In the genomic region with DNA sequence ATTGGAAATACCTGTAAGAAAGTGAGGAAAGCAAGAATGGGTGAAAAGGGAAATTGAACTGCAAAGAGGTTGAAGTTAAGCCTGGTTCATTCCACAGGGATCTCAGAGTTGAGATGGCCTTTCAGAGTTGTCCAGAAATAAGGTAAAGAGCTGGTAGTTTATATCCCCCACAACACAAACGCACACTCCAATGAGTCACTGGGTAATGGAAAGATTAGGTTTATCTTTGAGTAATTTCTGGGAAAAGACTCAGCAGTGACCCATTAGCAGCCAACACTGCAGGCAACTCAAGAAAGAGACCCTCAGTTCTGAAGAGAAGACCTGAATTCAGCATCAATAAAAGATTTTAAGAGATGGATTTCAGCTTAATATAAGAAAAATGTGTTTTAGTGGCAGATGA, we compare ENCODE assay signal across 29 cellular contexts.
DNase-seq lines count a peak whose midpoint lies in the region; ATAC-seq and TF ChIP-seq lines count a peak whose summit lies in the region.
"Had no signal": no experiment of that assay in that cellular context is flagged by ENCODE, and none has a peak within 500 bp of the region (broad histone marks: within the 10 kb centered on the region; RNA-seq: fewer than 3 reads in every experiment).

No MANE protein-coding gene starts in this region.

- H3K27me3 Mint-ChIP-seq in MCF 10A (ENCODE audit: insufficient read depth, unreplicated experiment) = no peaks in the 10 kb centered on the region
- peaks cover 13% of the 10 kb centered on the region for H3K27me3 Mint-ChIP-seq in activated T-helper 2 cell treated with anti-CD3 and anti-CD28 coated beads, Interferon-gamma antibody, Interleukin-2, Interleukin-4, amounts not matched to agents 10 μg/mL and 5 μg/mL and 100 μg/mL, durations not matched to agents 14 hours and 24 hours and 36 hours (ENCODE audit: low read depth)
- H3K27me3 Mint-ChIP-seq: activated T-cell treated with anti-CD3 and anti-CD28 coated beads, Interleukin-2, amount 50 U/mL, for 24 hours; stimulated activated memory B cell treated with anti-CD40 and anti-IgM and Interleukin-4, amounts not matched to agents 10 μg/mL and 1 μg/mL and 100 μg/mL, for 72 hours had no signal

- CTCF ChIA-PET in mammary epithelial cell (lab: Charles Lee; ENCODE audit: low non-redundant PET) (interaction anchor here (1.0 kb wide), 1 partner anchor 298 kb away, joined by 7 read pairs; no protein-coding TSS in a partner anchor), MCF 10A (lab: Yijun Ruan, JAX) (interaction anchor here (0.7 to 3.9 kb wide), 3 partner anchors 11 to 311 kb away, joined by 3 to 22 read pairs (median 3); no protein-coding TSS in a partner anchor)

- no peaks in the 10 kb centered on the region for H3K36me3 Mint-ChIP-seq in MCF 10A (ENCODE audit: insufficient read depth, unreplicated experiment)
- H3K36me3 Mint-ChIP-seq in activated T-helper 2 cell treated with anti-CD3 and anti-CD28 coated beads, Interferon-gamma antibody, Interleukin-2, Interleukin-4, amounts not matched to agents 10 μg/mL and 5 μg/mL and 100 μg/mL, durations not matched to agents 14 hours and 24 hours and 36 hours (ENCODE audit: low read depth) = no peaks in the 10 kb centered on the region
- H3K36me3 Mint-ChIP-seq: stimulated activated memory B cell treated with anti-CD40 and anti-IgM and Interleukin-4, amounts not matched to agents 10 μg/mL and 1 μg/mL and 100 μg/mL, for 72 hours had no signal

- H3K9ac ChIP-seq in mammary epithelial cell (ENCODE audit: insufficient read depth, low read length) = no peak overlapping the region

- H2AFZ ChIP-seq in mammary epithelial cell (ENCODE audit: low read depth, low read length) = peak overlapping the region; percentile 27
- H2AFZ ChIP-seq: hepatocyte had no signal

- dilution Hi-C loops in mammary epithelial cell (cut with HindIII; ENCODE audit: low sequenced_read_pairs) = no loop called here

- 88% methylated on average over 1 of the region's 1 CpG for WGBS in mammary epithelial cell (ENCODE audit: low coverage, missing lambda C conversion rate)

- TF ChIP-seq CTCF in mammary epithelial cell (conservative IDR thresholded peaks at IDR 0.05 in 1 of 2, IDR thresholded peaks at IDR 0.05 in 1 of 2; ENCODE audit: extremely low read depth in 1 of 2, insufficient read depth in 1 of 2, low read depth in 1 of 2, low read length in 2 of 2) (no peak), MCF 10A (IDR thresholded peaks at IDR 0.05; ENCODE audit: unreplicated experiment) (no peak), upper lobe of right lung (IDR thresholded peaks at IDR 0.05) (no peak)

- no peaks in the 10 kb centered on the region for H3K9me3 ChIP-seq in mammary epithelial cell (replicated peaks; ENCODE audit: insufficient read depth, low read length)
- H3K9me3 ChIP-seq in upper lobe of right lung = no peaks in the 10 kb centered on the region
- H3K9me3 ChIP-seq: left ventricle myocardium inferior, mucosa of descending colon, right lobe of liver, thoracic aorta had no signal

- no peak overlapping the region for H3K4me3 ChIP-seq in mammary epithelial cell (replicated peaks in 1 of 3; ENCODE audit: insufficient read depth in 1 of 3, low read depth in 2 of 3, low read length in 3 of 3)
- H3K4me3 ChIP-seq in upper lobe of right lung = no peak overlapping the region
- H3K4me3 ChIP-seq: hepatocyte, left ventricle myocardium inferior, mucosa of descending colon, right lobe of liver, thoracic aorta had no signal

- no peaks in the 10 kb centered on the region for H3K9me3 Mint-ChIP-seq in MCF 10A (ENCODE audit: unreplicated experiment)
- H3K9me3 Mint-ChIP-seq in activated T-helper 2 cell treated with anti-CD3 and anti-CD28 coated beads, Interferon-gamma antibody, Interleukin-2, Interleukin-4, amounts not matched to agents 10 μg/mL and 5 μg/mL and 100 μg/mL, durations not matched to agents 14 hours and 24 hours and 36 hours = no peaks in the 10 kb centered on the region
- H3K9me3 Mint-ChIP-seq: activated T-cell treated with anti-CD3 and anti-CD28 coated beads, Interleukin-2, amount 50 U/mL, for 24 hours; nephron progenitor cell; stimulated activated memory B cell treated with anti-CD40 and anti-IgM and Interleukin-4, amounts not matched to agents 10 μg/mL and 1 μg/mL and 100 μg/mL, for 72 hours had no signal

- DNase-seq in mammary epithelial cell = no peak
- no peak for DNase-seq in MCF 10A (ENCODE audit: unreplicated experiment)
- DNase-seq in RPMI7951 (ENCODE audit: low read depth) = peak; percentile 53
- DNase-seq in fibroblast of peridontal ligament (ENCODE audit: extremely low read depth) = peak; percentile 7
- no peak for DNase-seq in stimulated activated CD4-positive, alpha-beta T cell treated with anti-CD3 and anti-CD28 coated beads, Interleukin-1b, Interleukin-23, amount 100 ng/mL, for 48 hours
- no peak for DNase-seq in activated T-helper 2 cell treated with anti-CD3 and anti-CD28 coated beads, Interferon-gamma antibody, Interleukin-2, Interleukin-4, amounts not matched to agents 10 μg/mL and 5 μg/mL and 100 μg/mL, durations not matched to agents 14 hours and 24 hours and 36 hours (ENCODE audit: low spot score)
- DNase-seq in upper lobe of right lung = no peak
- DNase-seq: 8988T; activated CD4-positive, alpha-beta T cell treated with anti-CD3 and anti-CD28 coated beads for 1 hour; activated naive CD4-positive, alpha-beta T cell; activated T-cell treated with anti-CD3 and anti-CD28 coated beads, Interleukin-2, amount 50 U/mL, for 24 hours; amygdala; caudate nucleus; dermis blood vessel endothelial cell; DMS53; GOT3; left ventricle myocardium inferior; mucosa of descending colon; NCI-H1436; NCI-H2107; NCI-H524; nephron progenitor cell; SW 1271 had no signal

- no peaks in the 10 kb centered on the region for H3K4me1 Mint-ChIP-seq in MCF 10A (ENCODE audit: insufficient read depth, unreplicated experiment)
- peaks cover 11% of the 10 kb centered on the region for H3K4me1 Mint-ChIP-seq in activated T-helper 2 cell treated with anti-CD3 and anti-CD28 coated beads, Interferon-gamma antibody, Interleukin-2, Interleukin-4, amounts not matched to agents 10 μg/mL and 5 μg/mL and 100 μg/mL, durations not matched to agents 14 hours and 24 hours and 36 hours (ENCODE audit: low read depth)
- H3K4me1 Mint-ChIP-seq: nephron progenitor cell; stimulated activated memory B cell treated with anti-CD40 and anti-IgM and Interleukin-4, amounts not matched to agents 10 μg/mL and 1 μg/mL and 100 μg/mL, for 72 hours had no signal

- H4K20me1 ChIP-seq in mammary epithelial cell (ENCODE audit: insufficient read depth, low read length) = no peaks in the 10 kb centered on the region

- no TSS peak for BruUV-seq in mammary epithelial cell (replicated peaks; lab: Mats Ljungman, UMichigan)
- BruUV-seq in MCF 10A (replicated peaks; lab: Mats Ljungman, UMichigan) = no TSS peak

- intact Hi-C loops in mammary epithelial cell (cut with micrococcal nuclease) (no loop called here), MCF 10A (cut with micrococcal nuclease) (no loop called here), upper lobe of right lung (cut with DNase I) (no loop called here)
- intact Hi-C loops in activated T-helper 2 cell treated with anti-CD3 and anti-CD28 coated beads, Interferon-gamma antibody, Interleukin-2, Interleukin-4, amounts not matched to agents 10 μg/mL and 5 μg/mL and 100 μg/mL, durations not matched to agents 14 hours and 24 hours and 36 hours (cut with micrococcal nuclease) = loop anchor here (5.0 kb wide), 1 partner anchor 48 kb away; no protein-coding TSS in a partner anchor

- POLR2A ChIA-PET in MCF 10A (lab: Yijun Ruan, JAX) = no interaction called here

- no peak for ATAC-seq in HG02571 (IDR thresholded peaks at IDR 0.05; ENCODE audit: unreplicated experiment)
- no peak for ATAC-seq in upper lobe of right lung
- ATAC-seq: foreskin keratinocyte; right lobe of liver; stimulated activated memory B cell treated with anti-CD40 and anti-IgM and Interleukin-4, amounts not matched to agents 10 μg/mL and 1 μg/mL and 100 μg/mL, for 72 hours had no signal

- H3K4me3 Mint-ChIP-seq in MCF 10A (ENCODE audit: unreplicated experiment) = no peak overlapping the region
- H3K4me3 Mint-ChIP-seq in activated T-helper 2 cell treated with anti-CD3 and anti-CD28 coated beads, Interferon-gamma antibody, Interleukin-2, Interleukin-4, amounts not matched to agents 10 μg/mL and 5 μg/mL and 100 μg/mL, durations not matched to agents 14 hours and 24 hours and 36 hours (ENCODE audit: low read depth) = no peak overlapping the region
- H3K4me3 Mint-ChIP-seq: activated T-cell treated with anti-CD3 and anti-CD28 coated beads, Interleukin-2, amount 50 U/mL, for 24 hours; nephron progenitor cell; stimulated activated memory B cell treated with anti-CD40 and anti-IgM and Interleukin-4, amounts not matched to agents 10 μg/mL and 1 μg/mL and 100 μg/mL, for 72 hours had no signal

- H3K27me3 ChIP-seq in mammary epithelial cell (ENCODE audit: insufficient read depth, low read length) = no peaks in the 10 kb centered on the region
- H3K27me3 ChIP-seq in upper lobe of right lung = no peaks in the 10 kb centered on the region
- H3K27me3 ChIP-seq: foreskin keratinocyte, hepatocyte, right lobe of liver had no signal

- no peak overlapping the region for H3K27ac Mint-ChIP-seq in MCF 10A (ENCODE audit: low read depth, unreplicated experiment)
- H3K27ac Mint-ChIP-seq in activated T-helper 2 cell treated with anti-CD3 and anti-CD28 coated beads, Interferon-gamma antibody, Interleukin-2, Interleukin-4, amounts not matched to agents 10 μg/mL and 5 μg/mL and 100 μg/mL, durations not matched to agents 14 hours and 24 hours and 36 hours = no peak overlapping the region
- H3K27ac Mint-ChIP-seq: activated T-cell treated with anti-CD3 and anti-CD28 coated beads, Interleukin-2, amount 50 U/mL, for 24 hours; nephron progenitor cell; stimulated activated memory B cell treated with anti-CD40 and anti-IgM and Interleukin-4, amounts not matched to agents 10 μg/mL and 1 μg/mL and 100 μg/mL, for 72 hours had no signal

- in situ Hi-C loops in mammary epithelial cell (cut with MboI; ENCODE audit: low sequenced_read_pairs in 2 of 2) = loop anchor here in 1 of 2 donors (25.0 kb wide), 1 partner anchor 362 kb away; no protein-coding TSS in a partner anchor

- no peaks in the 10 kb centered on the region for H3K79me2 ChIP-seq in mammary epithelial cell (ENCODE audit: insufficient read depth, low read length)
- H3K79me2 ChIP-seq: hepatocyte had no signal

- H3K4me2 ChIP-seq in mammary epithelial cell (ENCODE audit: insufficient read depth, low read depth, low read length) = no peak overlapping the region
- H3K4me2 ChIP-seq: hepatocyte had no signal

- H3K4me1 ChIP-seq in mammary epithelial cell (ENCODE audit: insufficient read depth, low read length) = peaks cover 6% of the 10 kb centered on the region
- no peaks in the 10 kb centered on the region for H3K4me1 ChIP-seq in upper lobe of right lung
- H3K4me1 ChIP-seq: left ventricle myocardium inferior, right lobe of liver had no signal

- H3K36me3 ChIP-seq in mammary epithelial cell (ENCODE audit: insufficient read depth, low read length) (no peaks in the 10 kb centered on the region), upper lobe of right lung (no peaks in the 10 kb centered on the region)
- H3K36me3 ChIP-seq: left ventricle myocardium inferior, right lobe of liver, thoracic aorta had no signal

- H3K27ac ChIP-seq in mammary epithelial cell (ENCODE audit: insufficient read depth, low read depth, low read length) (no peak overlapping the region), upper lobe of right lung (no peak overlapping the region)
- H3K27ac ChIP-seq: foreskin keratinocyte, hepatocyte, left ventricle myocardium inferior, right lobe of liver, thoracic aorta had no signal

Comparison
In these comparisons a context has a peak if more than half of its experiments do, and no peak if none do; other contexts are left out.
1. DNase-seq: peak in RPMI7951 (single experiment) and fibroblast of peridontal ligament (single experiment); none in mammary epithelial cell (single experiment), MCF 10A (single experiment), stimulated activated CD4-positive, alpha-beta T cell treated with anti-CD3 and anti-CD28 coated beads, Interleukin-1b, Interleukin-23, amount 100 ng/mL, for 48 hours (single experiment), activated T-helper 2 cell treated with anti-CD3 and anti-CD28 coated beads, Interferon-gamma antibody, Interleukin-2, Interleukin-4, amounts not matched to agents 10 μg/mL and 5 μg/mL and 100 μg/mL, durations not matched to agents 14 hours and 24 hours and 36 hours (single experiment) and upper lobe of right lung (single experiment).